ENCODE assay signal across 12 cellular contexts in genomic region chr5:57986746-57987145, GRCh38.
DNase-seq lines count a peak whose midpoint lies in the region; ATAC-seq and TF ChIP-seq lines count a peak whose summit lies in the region.
"Had no signal": no experiment of that assay in that cellular context is flagged by ENCODE, and none has a peak within 500 bp of the region (broad histone marks: within the 10 kb centered on the region; RNA-seq: fewer than 3 reads in every experiment).

No MANE protein-coding gene starts in this region.

- ATAC-seq in SK-N-SH treated with all-trans-retinoic acid at 6 μM for 48 hours (peak; percentile 74), HG03135 (IDR thresholded peaks at IDR 0.05; ENCODE audit: unreplicated experiment) (no peak), HG03342 (IDR thresholded peaks at IDR 0.05; ENCODE audit: unreplicated experiment) (no peak)

- H3K4me3 ChIP-seq in fibroblast of mammary gland (ENCODE audit: control insufficient read depth, low read depth, low read length) (no peak overlapping the region), retinal pigment epithelial cell (ENCODE audit: low read length) (no peak overlapping the region)
- H3K4me3 ChIP-seq: lung, tibial nerve had no signal

- DNase-seq in H4 (ENCODE audit: low spot score): peak; percentile 3
- DNase-seq in fibroblast of mammary gland (ENCODE audit: low read depth): peak; percentile 24
- DNase-seq in retinal pigment epithelial cell (ENCODE audit: low read depth): peak; percentile 42
- no peak for DNase-seq in activated CD4-positive, CD25-positive, alpha-beta regulatory T cell (lab: John Stamatoyannopoulos, UW)
- DNase-seq: activated CD8-positive, alpha-beta memory T cell treated with anti-CD3 and anti-CD28 coated beads, Interleukin-2, amount 50 U/mL, for 48 hours; DND-41; NCI-H774 had no signal

- no peak for TF ChIP-seq CTCF in fibroblast of mammary gland (conservative IDR thresholded peaks at IDR 0.05; ENCODE audit: control insufficient read depth, insufficient read depth, low read depth, low read length)
- no peak for TF ChIP-seq CTCF in retinal pigment epithelial cell (conservative IDR thresholded peaks at IDR 0.05; ENCODE audit: low read depth, low read length)

TF ChIP-seq in SK-N-SH treated with all-trans-retinoic acid at 6 μM for 48 hours, 23 proteins besides CTCF, POLR2A, EP300 and RAD21:
- TF ChIP-seq TOX (CRISPR knock-in tag; IDR thresholded peaks at IDR 0.05; ENCODE audit: borderline replicate concordance): no peak
- TF ChIP-seq ZFP3 (CRISPR knock-in tag; IDR thresholded peaks at IDR 0.05): no peak
- TF ChIP-seq CSDC2 (CRISPR knock-in tag; IDR thresholded peaks at IDR 0.05): no peak
- TF ChIP-seq POU6F1 (CRISPR knock-in tag; IDR thresholded peaks at IDR 0.05; ENCODE audit: borderline replicate concordance, low read depth): no peak
- no peak for TF ChIP-seq ZFP30 (CRISPR knock-in tag; IDR thresholded peaks at IDR 0.05)
- TF ChIP-seq ISL1 (CRISPR knock-in tag; IDR thresholded peaks at IDR 0.05): no peak
- TF ChIP-seq TSHZ2 (CRISPR knock-in tag; IDR thresholded peaks at IDR 0.05): no peak
- TF ChIP-seq ESRRG (CRISPR knock-in tag; IDR thresholded peaks at IDR 0.05): no peak
- TF ChIP-seq GLIS3 (CRISPR knock-in tag; IDR thresholded peaks at IDR 0.05): no peak
- no peak for TF ChIP-seq CREB5 (CRISPR knock-in tag; IDR thresholded peaks at IDR 0.05; ENCODE audit: low read depth)
- no peak for TF ChIP-seq BACH2 (CRISPR knock-in tag; IDR thresholded peaks at IDR 0.05; ENCODE audit: borderline replicate concordance)

Comparison
In these comparisons a context has a peak if more than half of its experiments do, and no peak if none do; other contexts are left out.
1. DNase-seq: peak in H4 (single experiment), fibroblast of mammary gland (single experiment) and retinal pigment epithelial cell (single experiment); none in activated CD4-positive, CD25-positive, alpha-beta regulatory T cell (0 of 4).